In the genomic region with DNA sequence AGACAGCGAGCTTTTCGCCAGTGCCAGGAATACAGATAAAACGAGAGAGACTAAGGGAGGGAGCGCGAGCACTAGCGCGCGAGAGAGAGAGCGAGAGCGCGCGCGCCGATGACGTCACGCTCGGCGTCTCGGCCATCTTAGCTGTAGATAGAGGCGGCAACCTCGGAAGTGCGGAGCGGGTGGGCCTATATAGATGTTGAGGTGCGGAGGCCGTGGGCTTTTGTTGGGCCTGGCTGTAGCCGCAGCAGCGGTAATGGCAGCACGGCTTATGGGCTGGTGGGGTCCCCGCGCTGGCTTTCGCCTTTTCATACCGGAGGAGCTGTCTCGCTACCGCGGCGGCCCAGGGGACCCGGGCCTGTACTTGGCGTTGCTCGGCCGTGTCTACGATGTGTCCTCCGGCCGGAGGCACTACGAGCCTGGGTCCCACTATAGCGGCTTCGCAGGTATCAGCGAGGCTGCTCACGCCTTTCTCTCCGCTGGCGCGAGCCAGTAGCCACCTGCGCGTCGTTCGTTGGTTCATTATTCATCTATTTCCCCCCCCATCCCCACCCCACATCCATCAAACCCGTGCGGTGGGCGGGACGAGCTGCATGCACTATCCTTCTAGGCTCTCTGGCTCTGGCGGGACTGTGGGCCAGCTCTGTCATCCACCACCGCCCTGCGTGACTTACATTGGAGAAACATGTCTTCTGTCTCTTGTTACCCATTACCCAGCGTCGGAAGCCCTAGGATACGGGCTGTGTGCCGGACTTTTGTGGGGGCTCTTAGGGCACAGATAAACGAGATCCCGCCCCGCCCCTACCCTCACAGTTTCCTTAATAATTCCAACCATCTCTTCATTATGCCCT, we compare ENCODE assay signal across 8 cellular contexts. TPM values are rescaled to one million over a fixed set of nuclear protein-coding genes. Genes with fewer than 3 reads are reported as not detected.
DNase-seq lines count a peak whose midpoint lies in the region; ATAC-seq and TF ChIP-seq lines count a peak whose summit lies in the region.

No MANE protein-coding gene starts in this region.

- H3K27ac Mint-ChIP-seq in activated CD4-positive, alpha-beta memory T cell treated with anti-CD3 and anti-CD28 coated beads for 36 hours, result peak overlapping the region; percentile 99

- H3K9me3 Mint-ChIP-seq in activated CD4-positive, alpha-beta memory T cell treated with anti-CD3 and anti-CD28 coated beads for 36 hours, result no peaks in the 10 kb centered on the region

- no peaks in the 10 kb centered on the region for H3K27me3 Mint-ChIP-seq in activated CD4-positive, alpha-beta memory T cell treated with anti-CD3 and anti-CD28 coated beads for 36 hours

- H3K36me3 Mint-ChIP-seq in activated CD4-positive, alpha-beta memory T cell treated with anti-CD3 and anti-CD28 coated beads for 36 hours, result peaks cover 1% of the 10 kb centered on the region

- ATAC-seq in GM19372 (IDR thresholded peaks at IDR 0.05; ENCODE audit: low read depth, unreplicated experiment) (peak; percentile 58), HG03521 (IDR thresholded peaks at IDR 0.05; ENCODE audit: unreplicated experiment) (peak; percentile 55), right lobe of liver (peak; percentile 80 to 88 (median 84))

- H3K4me1 Mint-ChIP-seq in activated CD4-positive, alpha-beta memory T cell treated with anti-CD3 and anti-CD28 coated beads for 36 hours (ENCODE audit: low read depth), result peaks cover 40% of the 10 kb centered on the region

- TF ChIP-seq POLR2A in right lobe of liver (IDR thresholded peaks at IDR 0.05), result peak; percentile 51

- CTCF ChIA-PET in activated CD4-positive, alpha-beta memory T cell treated with anti-CD3 and anti-CD28 coated beads for 36 hours (lab: Charles Lee), result interaction anchor here (0.6 to 1.8 kb wide), 3 partner anchors 32 to 61 kb away, joined by 4 to 5 read pairs (median 4); no protein-coding TSS in a partner anchor

- intact Hi-C loops in activated CD4-positive, alpha-beta memory T cell treated with anti-CD3 and anti-CD28 coated beads for 36 hours (cut with micrococcal nuclease), result loop anchor here (1.0 to 10.0 kb wide), 6 partner anchors 33 to 801 kb away; a partner anchor contains a TSS
- intact Hi-C loops in right lobe of liver (cut with DNase I), result no loop called here

- H3K9me3 ChIP-seq in duodenal mucosa (ENCODE audit: control insufficient read depth in 1 of 2, low read length in 2 of 2) (no peaks in the 10 kb centered on the region), right lobe of liver (no peaks in the 10 kb centered on the region)

- WGBS in right lobe of liver (ENCODE audit: insufficient coverage, low coverage, low lambda C conversion rate, missing lambda C conversion rate), result under 1% methylated on average over 32 of the region's 69 CpGs

- no peak for TF ChIP-seq CTCF in C4-2B (conservative IDR thresholded peaks at IDR 0.05)
- peak in 1 of 4 donors; percentile 12 for TF ChIP-seq CTCF in right lobe of liver (IDR thresholded peaks at IDR 0.05)

- H3K27me3 ChIP-seq in duodenal mucosa (ENCODE audit: control insufficient read depth in 1 of 2, insufficient read depth in 2 of 2, low read length in 2 of 2) (no peaks in the 10 kb centered on the region), right lobe of liver (no peaks in the 10 kb centered on the region)

- DNase-seq in NCI-H774 (lab: John Stamatoyannopoulos, UW) (peak; percentile 37), right lobe of liver (peak; percentile 91 to 94 (median 92))
- peak; percentile 93 for DNase-seq in activated CD4-positive, alpha-beta memory T cell treated with anti-CD3 and anti-CD28 coated beads for 36 hours
- peak; percentile 89 for DNase-seq in stimulated activated CD4-positive, alpha-beta T cell treated with anti-CD3 and anti-CD28 coated beads, Interleukin-4, amount 100 ng/mL, for 1 hour

- peak overlapping the region; percentile 96 for H3K4me3 Mint-ChIP-seq in activated CD4-positive, alpha-beta memory T cell treated with anti-CD3 and anti-CD28 coated beads for 36 hours

- H3K4me3 ChIP-seq in duodenal mucosa (ENCODE audit: low read depth in 1 of 2, low read length in 2 of 2), result peak overlapping the region; percentile 91 to 97
- peak overlapping the region; percentile 99 to 100 (median 99) for H3K4me3 ChIP-seq in right lobe of liver

- H3K9ac ChIP-seq in duodenal mucosa (ENCODE audit: low read depth in 1 of 2, low read length in 2 of 2), result peak overlapping the region; percentile 96 to 99

- peaks cover 0 to 3% of the 10 kb centered on the region in 2 donors for H3K36me3 ChIP-seq in duodenal mucosa (ENCODE audit: control insufficient read depth in 1 of 2, insufficient read depth in 2 of 2, low read length in 2 of 2)
- H3K36me3 ChIP-seq in right lobe of liver, result no peaks in the 10 kb centered on the region

- POLR2A ChIA-PET in activated CD4-positive, alpha-beta memory T cell treated with anti-CD3 and anti-CD28 coated beads for 36 hours (lab: Charles Lee), result interaction anchor here (0.6 to 3.7 kb wide), 19 partner anchors 9 to 1807 kb away, joined by 3 to 27 read pairs (median 5); a partner anchor contains a TSS

- peak overlapping the region; percentile 91 for H3K27ac ChIP-seq in C4-2B
- peak overlapping the region; percentile 99 for H3K27ac ChIP-seq in duodenal mucosa (ENCODE audit: low read depth, low read length)
- H3K27ac ChIP-seq in right lobe of liver, result peak overlapping the region; percentile 97 to 99 (median 98)

- peaks cover 36% of the 10 kb centered on the region in 2 donors for H3K4me1 ChIP-seq in duodenal mucosa (ENCODE audit: control insufficient read depth in 1 of 2, insufficient read depth in 2 of 2, low read length in 2 of 2)
- peaks cover 4 to 45% (median 14%) of the 10 kb centered on the region in 4 donors for H3K4me1 ChIP-seq in right lobe of liver

RNA-seq across cellular contexts. Expression of a gene that starts 0.8 kb away (rescaled TPM):
- total RNA-seq in activated CD4-positive, alpha-beta memory T cell treated with anti-CD3 and anti-CD28 coated beads for 36 hours, result 1 to 10 TPM; 6.5 to 7.1 TPM
- total RNA-seq in right lobe of liver, result 10 to 100 TPM; 10.4 to 22.8 (median 14.8) TPM

RNA-seq across cellular contexts. Expression of a gene that starts 1.0 kb away (rescaled TPM):
- total RNA-seq in activated CD4-positive, alpha-beta memory T cell treated with anti-CD3 and anti-CD28 coated beads for 36 hours, result 10 to 100 TPM; 31.5 to 33.4 TPM
- 10 to 100 TPM; 17.1 to 24.9 (median 21.0) TPM for total RNA-seq in right lobe of liver

Comparison
In these comparisons a context has a peak if more than half of its experiments do, and no peak if none do; other contexts are left out.
1. Peak in every context shown above with its lines: DNase-seq, ATAC-seq, H3K4me3 ChIP-seq and H3K27ac ChIP-seq.
2. DNase-seq: peak in every context shown above with its lines; median percentile 93 in activated CD4-positive, alpha-beta memory T cell treated with anti-CD3 and anti-CD28 coated beads for 36 hours; 92 in right lobe of liver; 89 in stimulated activated CD4-positive, alpha-beta T cell treated with anti-CD3 and anti-CD28 coated beads, Interleukin-4, amount 100 ng/mL, for 1 hour; 37 in NCI-H774.